ENCODE assay signal across 8 cellular contexts in the genomic region with DNA sequence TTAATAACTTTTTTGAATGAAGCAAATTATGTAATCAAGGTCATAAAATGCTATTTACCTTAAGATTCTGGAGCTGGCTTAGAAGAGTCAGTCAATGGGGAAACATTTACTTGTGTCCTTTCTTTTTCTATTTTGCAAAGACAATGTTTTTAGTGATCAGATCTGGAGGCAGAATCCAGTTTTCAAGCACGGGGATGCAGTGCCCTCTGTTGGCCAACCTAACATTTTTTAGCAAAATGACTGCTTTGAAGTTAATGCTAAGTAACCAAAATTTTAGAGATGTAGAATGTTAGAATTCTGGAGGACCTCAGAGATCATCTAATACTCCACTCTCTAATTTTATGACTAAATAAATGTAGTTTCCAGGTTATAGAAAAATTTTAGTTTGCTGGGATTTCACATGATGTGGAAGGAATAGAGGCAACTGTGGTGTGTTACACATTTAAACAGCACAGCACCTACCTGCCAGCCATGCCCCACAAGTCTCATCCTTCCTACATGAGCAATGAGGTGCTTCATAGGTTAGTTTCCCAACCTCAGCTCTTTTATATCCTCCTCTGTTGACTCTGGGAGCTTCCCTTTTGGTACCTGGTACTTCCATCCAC. TPM values are rescaled to one million over a fixed set of nuclear protein-coding genes. Genes with fewer than 3 reads are reported as not detected.
DNase-seq lines count a peak whose midpoint lies in the region; ATAC-seq, FAIRE-seq and TF ChIP-seq lines count a peak whose summit lies in the region.

No MANE protein-coding gene starts in this region.

- H3K27ac ChIP-seq in endothelial cell of umbilical vein (ENCODE audit: insufficient read depth, low read depth, low read length) = no peak overlapping the region
- no peak overlapping the region for H3K27ac ChIP-seq in neural progenitor cell

- H3K36me3 ChIP-seq in endothelial cell of umbilical vein (ENCODE audit: control insufficient read depth in 2 of 2, extremely low read depth in 1 of 2, insufficient read depth in 2 of 2, low read length in 2 of 2) = no peaks in the 10 kb centered on the region
- H3K36me3 ChIP-seq in neural progenitor cell = no peaks in the 10 kb centered on the region

- H3K27ac Mint-ChIP-seq in activated CD8-positive, alpha-beta T cell treated with anti-CD3 and anti-CD28 coated beads, Interleukin-2, amount 10 ng/mL, durations not matched to agents 7 days and 5 days = peak overlapping the region; percentile 47
- H3K27ac Mint-ChIP-seq in neural progenitor cell (no peak overlapping the region), type B pancreatic cell (no peak overlapping the region)

- H3K9me1 ChIP-seq in endothelial cell of umbilical vein (replicated peaks; ENCODE audit: control insufficient read depth, extremely low read depth, insufficient read depth, low read length) = no peaks in the 10 kb centered on the region

- TF ChIP-seq CTCF in endothelial cell of umbilical vein (IDR thresholded peaks at IDR 0.05; ENCODE audit: extremely low read depth in 1 of 2, insufficient read depth in 1 of 2, low read depth in 1 of 2, low read length in 2 of 2) (peak; percentile 53 to 58), neural progenitor cell (IDR thresholded peaks at IDR 0.05) (peak; percentile 77), type B pancreatic cell (conservative IDR thresholded peaks at IDR 0.05) (peak; percentile 88)

- intact Hi-C loops in endothelial cell of umbilical vein (cut with micrococcal nuclease) = loop anchor here (1.0 to 2.0 kb wide), 5 partner anchors 198 to 567 kb away; no protein-coding TSS in a partner anchor

- no TSS peak for BruUV-seq in endothelial cell of umbilical vein (replicated peaks; lab: Mats Ljungman, UMichigan)

- TF ChIP-seq POLR2A in endothelial cell of umbilical vein (IDR thresholded peaks at IDR 0.05; ENCODE audit: low read depth, low read length) = no peak

- POLR2A ChIA-PET in activated CD8-positive, alpha-beta T cell treated with anti-CD3 and anti-CD28 coated beads, Interleukin-2, amount 10 ng/mL, durations not matched to agents 7 days and 5 days (lab: Charles Lee) = no interaction called here
- POLR2A ChIA-PET in endothelial cell of umbilical vein (lab: Charles Lee) = no interaction called here

- H3K27me3 Mint-ChIP-seq in activated CD8-positive, alpha-beta T cell treated with anti-CD3 and anti-CD28 coated beads, Interleukin-2, amount 10 ng/mL, durations not matched to agents 7 days and 5 days (ENCODE audit: low read depth) = no peaks in the 10 kb centered on the region
- H3K27me3 Mint-ChIP-seq in neural progenitor cell (ENCODE audit: insufficient read depth, low read depth) = peaks cover 4% of the 10 kb centered on the region
- peaks cover 6% of the 10 kb centered on the region for H3K27me3 Mint-ChIP-seq in type B pancreatic cell

- no peak overlapping the region for H2AFZ ChIP-seq in endothelial cell of umbilical vein (ENCODE audit: low read depth, low read length)
- H2AFZ ChIP-seq in neural progenitor cell (replicated peaks) = no peak overlapping the region

- CTCF ChIA-PET in activated CD8-positive, alpha-beta T cell treated with anti-CD3 and anti-CD28 coated beads, Interleukin-2, amount 10 ng/mL, durations not matched to agents 7 days and 5 days (lab: Charles Lee) = interaction anchor here (0.9 to 4.1 kb wide), 12 partner anchors 11 to 566 kb away, joined by 3 to 25 read pairs (median 5); no protein-coding TSS in a partner anchor
- CTCF ChIA-PET in endothelial cell of umbilical vein (lab: Charles Lee) = interaction anchor here (1.8 to 3.0 kb wide), 7 partner anchors 198 to 566 kb away, joined by 8 to 20 read pairs (median 13); no protein-coding TSS in a partner anchor

- H3K4me3 Mint-ChIP-seq in activated CD8-positive, alpha-beta T cell treated with anti-CD3 and anti-CD28 coated beads, Interleukin-2, amount 10 ng/mL, durations not matched to agents 7 days and 5 days = no peak overlapping the region
- H3K4me3 Mint-ChIP-seq in neural progenitor cell (no peak overlapping the region), type B pancreatic cell (no peak overlapping the region)

- no peaks in the 10 kb centered on the region for H3F3A ChIP-seq in neural progenitor cell (ENCODE audit: low read depth)

- DNase-seq in NCI-H2196 (lab: John Stamatoyannopoulos, UW; ENCODE audit: unreplicated experiment) = peak; percentile 18
- DNase-seq in NCI-H2196 treated with DMSO at 0.1 percent for 48 hours (lab: John Stamatoyannopoulos, UW; ENCODE audit: unreplicated experiment) = no peak
- peak; percentile 27 for DNase-seq in NCI-H526 treated with DMSO at 0.1 percent for 48 hours (lab: John Stamatoyannopoulos, UW)
- peak; percentile 81 for DNase-seq in activated CD8-positive, alpha-beta T cell treated with anti-CD3 and anti-CD28 coated beads, Interleukin-2, amount 10 ng/mL, durations not matched to agents 7 days and 5 days
- peak; percentile 67 for DNase-seq in endothelial cell of umbilical vein (ENCODE audit: low read depth, low spot score)
- DNase-seq in neural progenitor cell (ENCODE audit: low spot score) = peak; percentile 37
- no peak for DNase-seq in type B pancreatic cell (ENCODE audit: extremely low spot score, unreplicated experiment)
- no peak for DNase-seq in NCI-H774 (lab: John Stamatoyannopoulos, UW)

- no peak overlapping the region for H3K4me3 ChIP-seq in endothelial cell of umbilical vein (replicated peaks in 1 of 3; ENCODE audit: insufficient read depth in 1 of 3, low read depth in 1 of 3, low read length in 3 of 3)
- no peak overlapping the region for H3K4me3 ChIP-seq in neural progenitor cell

- no peak for ATAC-seq in activated CD8-positive, alpha-beta T cell treated with anti-CD3 and anti-CD28 coated beads, Interleukin-2, amount 10 ng/mL, durations not matched to agents 7 days and 5 days

- dilution Hi-C loops in endothelial cell of umbilical vein (cut with MboI; ENCODE audit: extremely low pct_ligation_motif_present, low sequenced_read_pairs) = no loop called here

- peak; percentile 92 for FAIRE-seq in endothelial cell of umbilical vein (lab: Jason Lieb, UNC)

- H3K4me2 ChIP-seq in endothelial cell of umbilical vein (ENCODE audit: insufficient read depth, low read length) (no peak overlapping the region), neural progenitor cell (no peak overlapping the region)

- H3K4me1 ChIP-seq in endothelial cell of umbilical vein (ENCODE audit: control insufficient read depth, extremely low read depth, insufficient read depth, low read length) (no peaks in the 10 kb centered on the region), neural progenitor cell (no peaks in the 10 kb centered on the region)

- H3K9me3 ChIP-seq in endothelial cell of umbilical vein (replicated peaks; ENCODE audit: control insufficient read depth, insufficient read depth, low read length) (no peaks in the 10 kb centered on the region), neural progenitor cell (ENCODE audit: low read depth) (no peaks in the 10 kb centered on the region)

- H3K9ac ChIP-seq in endothelial cell of umbilical vein (replicated peaks; ENCODE audit: extremely low read depth, insufficient read depth, low read length) (no peak overlapping the region), neural progenitor cell (no peak overlapping the region)

- H3K36me3 Mint-ChIP-seq in activated CD8-positive, alpha-beta T cell treated with anti-CD3 and anti-CD28 coated beads, Interleukin-2, amount 10 ng/mL, durations not matched to agents 7 days and 5 days (ENCODE audit: low read depth) = peaks cover 54% of the 10 kb centered on the region
- no peaks in the 10 kb centered on the region for H3K36me3 Mint-ChIP-seq in neural progenitor cell
- no peaks in the 10 kb centered on the region for H3K36me3 Mint-ChIP-seq in type B pancreatic cell

- H3K4me1 Mint-ChIP-seq in activated CD8-positive, alpha-beta T cell treated with anti-CD3 and anti-CD28 coated beads, Interleukin-2, amount 10 ng/mL, durations not matched to agents 7 days and 5 days (ENCODE audit: low read depth) = peaks cover 22% of the 10 kb centered on the region
- H3K4me1 Mint-ChIP-seq in neural progenitor cell (no peaks in the 10 kb centered on the region), type B pancreatic cell (ENCODE audit: unreplicated experiment) (no peaks in the 10 kb centered on the region)

- peaks cover 0 to 5% of the 10 kb centered on the region in 2 experiments for H3K27me3 ChIP-seq in endothelial cell of umbilical vein (ENCODE audit: control insufficient read depth in 2 of 2, insufficient read depth in 2 of 2, low read length in 2 of 2)
- H3K27me3 ChIP-seq in neural progenitor cell = no peaks in the 10 kb centered on the region

- H3K9me3 Mint-ChIP-seq in activated CD8-positive, alpha-beta T cell treated with anti-CD3 and anti-CD28 coated beads, Interleukin-2, amount 10 ng/mL, durations not matched to agents 7 days and 5 days (ENCODE audit: insufficient read depth) = no peaks in the 10 kb centered on the region
- H3K9me3 Mint-ChIP-seq in neural progenitor cell (no peaks in the 10 kb centered on the region), type B pancreatic cell (no peaks in the 10 kb centered on the region)

- H4K20me1 ChIP-seq in endothelial cell of umbilical vein (replicated peaks; ENCODE audit: control insufficient read depth, extremely low read depth, insufficient read depth, low read length) (no peaks in the 10 kb centered on the region), neural progenitor cell (ENCODE audit: low read depth) (no peaks in the 10 kb centered on the region)

- H3K79me2 ChIP-seq in endothelial cell of umbilical vein (ENCODE audit: control insufficient read depth, insufficient read depth, low read length) (no peaks in the 10 kb centered on the region), neural progenitor cell (ENCODE audit: low read depth) (no peaks in the 10 kb centered on the region)

RNA-seq across cellular contexts. Expression of a gene that starts 23.6 kb away (rescaled TPM):
- under 1 TPM; 0.08 TPM for total RNA-seq in activated CD8-positive, alpha-beta T cell treated with anti-CD3 and anti-CD28 coated beads, Interleukin-2, amount 10 ng/mL, durations not matched to agents 7 days and 5 days
- total RNA-seq in endothelial cell of umbilical vein (0.07 TPM in 1 of 2 replicates, not detected in the other), neural progenitor cell (ENCODE audit: low replicate concordance) (not detected in 2 replicates), type B pancreatic cell (ENCODE audit: low replicate concordance) (3.1 and 7.9 TPM in 2 replicates)
- polyA plus RNA-seq in endothelial cell of umbilical vein = not detected in 2 replicates
- polyA plus RNA-seq in endothelial cell of umbilical vein (2011; cell fraction: cytosol; rRNA removed) = 0.01 TPM in 1 of 2 replicates, not detected in the other
- polyA plus RNA-seq in endothelial cell of umbilical vein (2011; cell fraction: nucleus; rRNA removed) = not detected in 2 replicates
- 0.04 TPM in 1 of 2 replicates, not detected in the other for polyA plus RNA-seq in endothelial cell of umbilical vein (2012)
- polyA minus RNA-seq in endothelial cell of umbilical vein = 0.06 and 0.22 TPM in 2 replicates
- polyA minus RNA-seq in endothelial cell of umbilical vein (2011; cell fraction: cytosol; rRNA and poly(A)+ RNA removed) = not detected
- 0.24 TPM in 1 of 2 replicates, not detected in the other for polyA minus RNA-seq in endothelial cell of umbilical vein (2011; cell fraction: nucleus; rRNA and poly(A)+ RNA removed)

RNA-seq across cellular contexts. Expression of a gene that starts 26.5 kb away (rescaled TPM):
- 10 to 100 TPM; 22.7 to 25.2 TPM for total RNA-seq in activated CD8-positive, alpha-beta T cell treated with anti-CD3 and anti-CD28 coated beads, Interleukin-2, amount 10 ng/mL, durations not matched to agents 7 days and 5 days
- total RNA-seq in endothelial cell of umbilical vein (not detected in 2 replicates), neural progenitor cell (ENCODE audit: low replicate concordance) (not detected in 2 replicates), type B pancreatic cell (ENCODE audit: low replicate concordance) (1.2 and 2.5 TPM in 2 replicates)
- polyA plus RNA-seq in endothelial cell of umbilical vein = 0.03 and 0.05 TPM in 2 replicates
- 0.11 TPM in 1 of 2 replicates, not detected in the other for polyA plus RNA-seq in endothelial cell of umbilical vein (2011; cell fraction: cytosol; rRNA removed)
- polyA plus RNA-seq in endothelial cell of umbilical vein (2011; cell fraction: nucleus; rRNA removed) = 0.83 and 1.1 TPM in 2 replicates
- 0.11 TPM in 1 of 2 replicates, not detected in the other for polyA plus RNA-seq in endothelial cell of umbilical vein (2012)
- 0.57 TPM in 1 of 2 replicates, not detected in the other for polyA minus RNA-seq in endothelial cell of umbilical vein
- not detected for polyA minus RNA-seq in endothelial cell of umbilical vein (2011; cell fraction: cytosol; rRNA and poly(A)+ RNA removed)
- polyA minus RNA-seq in endothelial cell of umbilical vein (2011; cell fraction: nucleus; rRNA and poly(A)+ RNA removed) = not detected in 2 replicates

Comparison
In these comparisons a context has a peak if more than half of its experiments do, and no peak if none do; other contexts are left out.
1. DNase-seq: peak in NCI-H2196 (single experiment), NCI-H526 treated with DMSO at 0.1 percent for 48 hours (single experiment), activated CD8-positive, alpha-beta T cell treated with anti-CD3 and anti-CD28 coated beads, Interleukin-2, amount 10 ng/mL, durations not matched to agents 7 days and 5 days (single experiment), endothelial cell of umbilical vein (single experiment) and neural progenitor cell (single experiment); none in NCI-H2196 treated with DMSO at 0.1 percent for 48 hours (single experiment), type B pancreatic cell (single experiment) and NCI-H774 (single experiment).
2. Peak in every context shown above with its lines, with median percentiles within 50 percentile points of each other: CTCF ChIP-seq.